Comparison of ENCODE assay signal across 1 cellular context in the genomic region with DNA sequence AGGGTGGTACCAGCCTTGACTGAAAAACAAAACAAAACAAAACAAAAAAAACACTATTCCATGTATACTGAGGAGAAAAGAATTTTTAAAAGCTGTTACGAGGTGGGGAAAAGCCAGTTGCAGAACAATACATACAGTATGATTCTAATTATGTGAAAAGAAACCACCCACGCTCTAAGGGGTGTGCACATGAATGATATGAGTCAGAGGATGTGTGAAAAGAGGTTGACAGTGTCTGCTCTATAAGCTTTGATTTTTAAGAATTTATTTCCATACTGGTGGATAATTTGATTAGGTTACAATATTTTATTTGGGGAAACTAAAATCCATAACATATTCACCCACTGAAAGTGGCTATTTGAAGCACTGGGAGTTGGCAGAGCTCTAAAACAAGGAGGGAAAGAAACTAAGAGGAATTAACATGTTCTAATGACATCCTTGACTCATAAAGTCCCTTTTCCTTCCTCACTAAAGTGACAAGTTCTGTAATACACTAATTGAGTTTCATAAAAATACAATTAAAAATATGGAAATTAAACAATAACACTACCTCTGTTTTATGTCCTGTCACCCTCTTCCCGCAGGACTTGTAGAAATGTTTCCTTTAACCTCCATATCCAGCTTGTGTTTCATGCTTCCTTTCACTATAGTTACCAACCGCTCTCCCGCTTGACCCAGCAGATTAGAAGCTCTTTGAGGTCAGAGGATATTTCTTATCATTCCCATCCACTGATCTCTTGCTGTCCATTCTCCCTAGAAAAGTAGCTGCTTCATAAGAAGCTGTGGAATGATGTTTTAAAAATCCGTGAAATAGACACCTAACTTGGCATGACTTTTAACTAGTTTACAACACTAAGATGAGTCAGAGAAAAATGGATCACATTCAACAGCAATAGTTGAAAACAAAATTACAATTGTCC.
TF ChIP-seq lines count a peak whose summit lies in the region.

No MANE protein-coding gene starts in this region.

TF ChIP-seq in A549, 52 proteins besides CTCF, POLR2A, EP300 and RAD21 (continued from another document):
- no peak for TF ChIP-seq ZSCAN20 (CRISPR knock-in tag; IDR thresholded peaks at IDR 0.05)
- no peak for TF ChIP-seq EHF (CRISPR knock-in tag; IDR thresholded peaks at IDR 0.05)
- no peak for TF ChIP-seq CHD4 (IDR thresholded peaks at IDR 0.05; ENCODE audit: borderline replicate concordance)
- no peak for TF ChIP-seq JUNB (IDR thresholded peaks at IDR 0.05)
- TF ChIP-seq HOXB5 (CRISPR knock-in tag; IDR thresholded peaks at IDR 0.05), result no peak
- no peak for TF ChIP-seq HOXA7 (CRISPR knock-in tag; IDR thresholded peaks at IDR 0.05)
TF ChIP-seq in A549: peak in this region for 0.
